8 cellular contexts compared by ENCODE assay signal in the genomic region with DNA sequence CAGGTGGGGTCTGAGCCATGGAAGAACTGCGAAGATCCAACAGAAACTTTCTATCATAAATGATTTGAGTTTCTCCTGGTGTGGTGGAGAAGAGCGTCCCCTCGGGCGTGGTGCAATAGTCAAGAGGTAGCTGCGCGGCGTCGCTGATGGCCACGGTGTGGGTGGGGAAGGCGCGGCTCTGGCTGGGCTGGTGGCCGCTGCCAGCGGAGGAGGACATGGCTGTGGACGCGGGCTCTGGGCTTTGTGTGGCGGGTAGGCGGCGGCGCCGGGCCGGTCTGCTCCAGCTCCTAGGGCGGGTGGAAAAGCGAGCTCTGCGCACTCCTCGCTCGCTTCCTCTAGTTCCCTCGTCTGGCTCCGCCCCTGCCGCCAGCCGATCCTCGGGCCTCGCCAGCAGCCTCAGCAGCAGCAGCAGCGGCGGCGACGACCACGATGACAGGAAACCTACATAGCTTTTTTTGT.
DNase-seq lines count a peak whose midpoint lies in the region; ATAC-seq and TF ChIP-seq lines count a peak whose summit lies in the region.

No MANE protein-coding gene starts in this region.

- no peak overlapping the region for H3K27ac ChIP-seq in 22Rv1

- TF ChIP-seq POLR2A in GM18526 (IDR thresholded peaks at IDR 0.05; ENCODE audit: extremely low read depth, insufficient read length), result peak; percentile 41

- ATAC-seq in HG03135 (IDR thresholded peaks at IDR 0.05; ENCODE audit: unreplicated experiment), result peak; percentile 71

- TF ChIP-seq CTCF in 22Rv1 (IDR thresholded peaks at IDR 0.05), result peak; percentile 15; the same call in 1 of the 2 replicates

- peak; percentile 85 for DNase-seq in NCI-H69 (lab: John Stamatoyannopoulos, UW)
- DNase-seq in activated CD8-positive, alpha-beta memory T cell treated with anti-CD3 and anti-CD28 coated beads for 1 hour (ENCODE audit: extremely low read depth in 1 of 2, low read depth in 1 of 2), result peak; percentile 52 to 66
- peak; percentile 71 for DNase-seq in effector CD4-positive, alpha-beta T cell
- peak; percentile 93 for DNase-seq in medulla oblongata (ENCODE audit: extremely low spot score)
- peak; percentile 56 to 80 (median 62) for DNase-seq in stimulated activated CD4-positive, alpha-beta T cell treated with anti-CD3 and anti-CD28 coated beads, TNF-alpha, amount 100 ng/mL, for 24 hours (ENCODE audit: low read depth in 3 of 3)
